In the genomic region with DNA sequence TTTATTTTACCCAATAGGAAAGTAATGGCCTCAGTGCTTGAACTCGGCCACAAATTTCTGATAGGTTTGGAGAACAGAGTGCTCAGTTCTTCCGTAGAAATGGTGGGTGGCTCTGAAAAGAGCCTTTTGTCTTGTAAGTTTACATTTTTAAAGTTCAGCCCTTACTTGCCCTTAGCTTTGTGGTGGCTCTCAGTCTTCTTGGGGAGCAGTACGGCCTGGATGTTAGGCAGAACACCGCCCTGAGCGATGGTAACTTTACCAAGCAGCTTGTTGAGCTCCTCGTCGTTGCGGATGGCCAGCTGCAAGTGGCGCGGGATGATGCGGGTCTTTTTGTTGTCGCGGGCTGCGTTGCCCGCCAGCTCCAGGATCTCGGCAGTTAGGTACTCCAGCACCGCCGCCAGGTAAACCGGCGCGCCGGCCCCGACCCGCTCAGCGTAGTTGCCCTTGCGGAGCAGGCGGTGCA, we compare ENCODE assay signal across 8 cellular contexts. TPM values are rescaled to one million over a fixed set of nuclear protein-coding genes. Genes with fewer than 3 reads are reported as not detected.
DNase-seq lines count a peak whose midpoint lies in the region; ATAC-seq, FAIRE-seq and TF ChIP-seq lines count a peak whose summit lies in the region.

No MANE protein-coding gene starts in this region.

- DNase-seq in cardiac muscle cell (ENCODE audit: low read depth in 1 of 2, low spot score in 1 of 2) (no peak), Right ventricle myocardium superior (no peak), adrenal gland (no peak), HepG2 (ENCODE audit: low spot score) (no peak), upper lobe of right lung (no peak), T-helper 2 cell (no peak), DMS79 (lab: John Stamatoyannopoulos, UW) (no peak), hepatic stellate cell (ENCODE audit: low spot score) (no peak)

- no peak for FAIRE-seq in HepG2 (lab: Jason Lieb, UNC)

- H2AFZ ChIP-seq in HepG2 (ENCODE audit: low read length): peak overlapping the region; percentile 9

- BruUV-seq in HepG2 (replicated peaks; lab: Mats Ljungman, UMichigan): TSS peak; percentile 97

- H3K9me3 ChIP-seq in cardiac muscle cell (ENCODE audit: low read depth): no peaks in the 10 kb centered on the region
- no peaks in the 10 kb centered on the region for H3K9me3 ChIP-seq in adrenal gland (replicated peaks in 1 of 3)
- H3K9me3 ChIP-seq in HepG2 (ENCODE audit: low read length): no peaks in the 10 kb centered on the region
- no peaks in the 10 kb centered on the region for H3K9me3 ChIP-seq in upper lobe of right lung

- H3K36me3 ChIP-seq in cardiac muscle cell: no peaks in the 10 kb centered on the region
- no peaks in the 10 kb centered on the region for H3K36me3 ChIP-seq in adrenal gland (replicated peaks in 1 of 2)
- H3K36me3 ChIP-seq in HepG2 (replicated peaks in 1 of 2; ENCODE audit: control insufficient read depth in 1 of 2, insufficient read depth in 2 of 2, low read length in 2 of 2): no peaks in the 10 kb centered on the region
- no peaks in the 10 kb centered on the region for H3K36me3 ChIP-seq in upper lobe of right lung

- CTCF ChIA-PET in HepG2 (lab: Yijun Ruan, JAX; ENCODE audit: low intra/inter-chr PET ratio, low total read pairs): interaction anchor here (0.7 kb wide), 1 partner anchor 97 kb away, joined by 3 read pairs; no protein-coding TSS in a partner anchor

- TF ChIP-seq RAD21 in HepG2 (CRISPR knock-in tag; IDR thresholded peaks at IDR 0.05): no peak; the same call in 1 of the 2 replicates

- no peaks in the 10 kb centered on the region for H4K20me1 ChIP-seq in HepG2 (ENCODE audit: insufficient read depth, low read length)

- in situ Hi-C loops in HepG2 (cut with HindIII; ENCODE audit: extremely low pct_ligation_motif_present, low pct_unique_long_range_greater_than_20kb): loop anchor here (5.0 to 10.0 kb wide), 2 partner anchors 55 to 378 kb away; a partner anchor contains a TSS

- H3K4me3 ChIP-seq in cardiac muscle cell (peak overlapping the region; percentile 79), adrenal gland (peak overlapping the region in 2 of 4 donors; percentile 47 to 75), HepG2 (replicated peaks in 1 of 3; ENCODE audit: insufficient read depth in 1 of 3, low read depth in 2 of 3, low read length in 3 of 3) (peak overlapping the region; percentile 69 to 85 (median 82)), upper lobe of right lung (peak overlapping the region; percentile 70)

- TF ChIP-seq CTCF in cardiac muscle cell (IDR thresholded peaks at IDR 0.05; ENCODE audit: low read depth, low read length): no peak
- TF ChIP-seq CTCF in adrenal gland (IDR thresholded peaks at IDR 0.05): no peak
- TF ChIP-seq CTCF in HepG2 (CRISPR knock-in tag; IDR thresholded peaks at IDR 0.05): no peak; the same call in 1 of the 2 replicates
- no peak for TF ChIP-seq CTCF in upper lobe of right lung (IDR thresholded peaks at IDR 0.05)

- intact Hi-C loops in Right ventricle myocardium superior (cut with DNase I) (loop anchor here (10.0 kb wide), 1 partner anchor 388 kb away; no protein-coding TSS in a partner anchor), adrenal gland (cut with DNase I) (loop anchor here (10.0 kb wide), 2 partner anchors 378 to 708 kb away; no protein-coding TSS in a partner anchor), HepG2 (cut with micrococcal nuclease; ENCODE audit: unreplicated experiment) (loop anchor here (1.0 to 10.0 kb wide), 5 partner anchors 27 to 1698 kb away; a partner anchor contains a TSS), upper lobe of right lung (cut with DNase I) (loop anchor here (10.0 kb wide), 1 partner anchor 118 kb away; no protein-coding TSS in a partner anchor)

- peak overlapping the region; percentile 81 for H3K4me2 ChIP-seq in HepG2 (ENCODE audit: low read depth, low read length)

- TF ChIP-seq POLR2A in adrenal gland (IDR thresholded peaks at IDR 0.05): no peak
- TF ChIP-seq POLR2A in HepG2 (IDR thresholded peaks at IDR 0.05; ENCODE audit: insufficient read depth in 1 of 2, low read depth in 2 of 2, low read length in 2 of 2): no peak

- no peaks in the 10 kb centered on the region for H3K79me2 ChIP-seq in HepG2 (ENCODE audit: insufficient read depth, low read length)

- peak overlapping the region; percentile 90 for H3K27ac ChIP-seq in cardiac muscle cell
- H3K27ac ChIP-seq in adrenal gland: peak overlapping the region; percentile 50 to 88 (median 80)
- H3K27ac ChIP-seq in HepG2 (ENCODE audit: extremely low read length, insufficient read depth, low read length): peak overlapping the region; percentile 96
- H3K27ac ChIP-seq in upper lobe of right lung: peak overlapping the region; percentile 72

- 1 to 6% (median 3%) methylated on average over 7 to 27 of the region's 27 CpGs for WGBS in adrenal gland, 4 donors
- 3% methylated on average over 6 of the region's 27 CpGs for WGBS in HepG2 (ENCODE audit: low lambda C conversion rate)

- POLR2A ChIA-PET in HepG2 (lab: Yijun Ruan, JAX): interaction anchor here (0.7 to 5.9 kb wide), 60 partner anchors 9 to 1866 kb away, joined by 3 to 323 read pairs (median 5); partner anchors contain the start of genes TRIM27, ZKSCAN8, ZNF184 and ZSCAN16

- TF ChIP-seq EP300 in HepG2 (IDR thresholded peaks at IDR 0.05; ENCODE audit: low read depth in 2 of 2, low read length in 2 of 2): no peak
- no peak for TF ChIP-seq EP300 in HepG2 (CRISPR knock-in tag; IDR thresholded peaks at IDR 0.05; ENCODE audit: borderline replicate concordance)

- no peaks in the 10 kb centered on the region for H3K27me3 ChIP-seq in cardiac muscle cell
- H3K27me3 ChIP-seq in adrenal gland: no peaks in the 10 kb centered on the region
- no peaks in the 10 kb centered on the region; a peak in 1 of 5 replicates for H3K27me3 ChIP-seq in HepG2 (ENCODE audit: control insufficient read depth in 1 of 2, insufficient read depth in 2 of 2, low read length in 2 of 2)
- H3K27me3 ChIP-seq in upper lobe of right lung: peaks cover 25% of the 10 kb centered on the region

- H3K4me1 ChIP-seq in cardiac muscle cell (ENCODE audit: low read depth) (peaks cover 20% of the 10 kb centered on the region), adrenal gland (replicated peaks in 1 of 2) (peaks cover 7 to 9% of the 10 kb centered on the region in 2 donors), HepG2 (ENCODE audit: insufficient read depth, low read length) (peaks cover 51% of the 10 kb centered on the region), upper lobe of right lung (peaks cover 23% of the 10 kb centered on the region)

- ATAC-seq in Right ventricle myocardium superior (ENCODE audit: poor library complexity): no peak
- peak; percentile 0 for ATAC-seq in HepG2
- ATAC-seq in upper lobe of right lung: no peak

- peak overlapping the region; percentile 93 for H3K9ac ChIP-seq in HepG2 (ENCODE audit: insufficient read depth, low read depth, low read length)

TF ChIP-seq in HepG2, 621 proteins besides CTCF, POLR2A, EP300 and RAD21 (continues in another document):
- TF ChIP-seq RBAK (CRISPR knock-in tag; IDR thresholded peaks at IDR 0.05) (peak; percentile 82; the same call in 1 of the 2 replicates), TBX2 (CRISPR knock-in tag; IDR thresholded peaks at IDR 0.05; ENCODE audit: borderline replicate concordance) (no peak), ZNF44 (CRISPR knock-in tag; IDR thresholded peaks at IDR 0.05) (0 out of 2 replicates have a peak, but pooled peaks have one; percentile 79), THYN1 (CRISPR knock-in tag; IDR thresholded peaks at IDR 0.05; ENCODE audit: borderline replicate concordance, low read depth) (peak; percentile 87; the same call in 1 of the 2 replicates), SCMH1 (CRISPR knock-in tag; IDR thresholded peaks at IDR 0.05; ENCODE audit: borderline replicate concordance) (no peak), PTBP1 (IDR thresholded peaks at IDR 0.05; ENCODE audit: low read depth, low read length, poor library complexity, severe bottlenecking) (peak; percentile 52), IKZF1 (IDR thresholded peaks at IDR 0.05) (no peak), ZNF253 (CRISPR knock-in tag; IDR thresholded peaks at IDR 0.05; ENCODE audit: borderline replicate concordance) (peak; percentile 90; the same call in 1 of the 2 replicates), IKZF5 (CRISPR knock-in tag; IDR thresholded peaks at IDR 0.05) (0 out of 2 replicates have a peak, but pooled peaks have one; percentile 93)

RNA-seq across cellular contexts. Expression of gene OR2B2, which starts 19.6 kb away (rescaled TPM):
- not detected in 2 replicates for total RNA-seq in cardiac muscle cell
- not detected in 2 replicates for polyA plus RNA-seq in cardiac muscle cell
- not detected for total RNA-seq in Right ventricle myocardium superior
- total RNA-seq in adrenal gland: not detected
- not detected for polyA plus RNA-seq in adrenal gland
- total RNA-seq in HepG2 (2016; rRNA removed; fragmentation: Illumina TruSeq; extraction: Trizol): not detected in 2 replicates
- total RNA-seq in HepG2 (2016; cell fraction: cytosol; rRNA removed; fragmentation: Illumina TruSeq; extraction: Trizol; ENCODE audit: low read depth): not detected in 2 replicates
- total RNA-seq in HepG2 (2016; cell fraction: insoluble cytoplasmic fraction; rRNA removed; fragmentation: Illumina TruSeq; extraction: Trizol): not detected in 2 replicates
- total RNA-seq in HepG2 (2016; cell fraction: membrane; rRNA removed; fragmentation: Illumina TruSeq; extraction: Trizol): not detected in 2 replicates
- total RNA-seq in HepG2 (2016; cell fraction: nucleus; rRNA removed; fragmentation: Illumina TruSeq; extraction: Trizol): not detected in 2 replicates
- not detected in 2 replicates for polyA plus RNA-seq in HepG2 (2011; rRNA removed)
- polyA plus RNA-seq in HepG2 (2011; cell fraction: cytosol; rRNA removed): not detected in 2 replicates
- not detected in 2 replicates for polyA plus RNA-seq in HepG2 (2011; cell fraction: nucleus; rRNA removed)
- polyA plus RNA-seq in HepG2 (2012): not detected in 2 replicates
- not detected in 2 replicates for polyA plus RNA-seq in HepG2 (2016; cell fraction: cytosol; fragmentation: Illumina TruSeq; extraction: Trizol; ENCODE audit: low read depth)
- polyA plus RNA-seq in HepG2 (2016; cell fraction: insoluble cytoplasmic fraction; fragmentation: Illumina TruSeq; extraction: Trizol; ENCODE audit: low read depth): not detected in 2 replicates
- polyA plus RNA-seq in HepG2 (2016; cell fraction: membrane; fragmentation: Illumina TruSeq; extraction: Trizol; ENCODE audit: low read depth): not detected in 2 replicates
- polyA plus RNA-seq in HepG2 (2016; cell fraction: nucleus; fragmentation: Illumina TruSeq; extraction: Trizol; ENCODE audit: insufficient read depth, low read depth): not detected in 2 replicates
- not detected in 2 replicates for polyA minus RNA-seq in HepG2 (2011; rRNA and poly(A)+ RNA removed; ENCODE audit: low replicate concordance)
- polyA minus RNA-seq in HepG2 (2011; cell fraction: cytosol; rRNA and poly(A)+ RNA removed): not detected in 2 replicates
- polyA minus RNA-seq in HepG2 (2011; cell fraction: nucleus; rRNA and poly(A)+ RNA removed): not detected in 2 replicates
- total RNA-seq in upper lobe of right lung: not detected
